16 cellular contexts compared by ENCODE assay signal in genomic region chr1:230609208-230609607, GRCh38. TPM values are rescaled to one million over a fixed set of nuclear protein-coding genes. Genes with fewer than 3 reads are reported as not detected.
DNase-seq lines count a peak whose midpoint lies in the region; ATAC-seq and TF ChIP-seq lines count a peak whose summit lies in the region.
"Had no signal": no experiment of that assay in that cellular context is flagged by ENCODE, and none has a peak within 500 bp of the region (broad histone marks: within the 10 kb centered on the region; RNA-seq: fewer than 3 reads in every experiment).

No MANE protein-coding gene starts in this region.

- peaks cover 17% of the 10 kb centered on the region for H3K4me1 Mint-ChIP-seq in type B pancreatic cell (ENCODE audit: unreplicated experiment)

- H4K20me1 ChIP-seq in OCI-LY3 (ENCODE audit: insufficient read depth, low read length): no peaks in the 10 kb centered on the region

- intact Hi-C loops in gastrocnemius medialis (cut with DNase I; ENCODE audit: low total_unique reads): no loop called here

- TF ChIP-seq POLR2A in gastrocnemius medialis (IDR thresholded peaks at IDR 0.05): no peak

- H3K36me3 ChIP-seq in OCI-LY3 (replicated peaks; ENCODE audit: low read depth, low read length) (no peaks in the 10 kb centered on the region), gastrocnemius medialis (no peaks in the 10 kb centered on the region)

- in situ Hi-C loops in gastrocnemius medialis (cut with MboI; ENCODE audit: low sequenced_read_pairs in 4 of 4): no loop called here

- peak overlapping the region; percentile 52 for H3K4me3 ChIP-seq in OCI-LY3 (ENCODE audit: low read length)
- no peak overlapping the region for H3K4me3 ChIP-seq in gastrocnemius medialis

- no peak overlapping the region for H3K27ac ChIP-seq in OCI-LY3 (ENCODE audit: low read length)
- no peak overlapping the region for H3K27ac ChIP-seq in gastrocnemius medialis
- H3K27ac ChIP-seq: C4-2B had no signal

- peak overlapping the region; percentile 69 for H3K4me2 ChIP-seq in OCI-LY3 (ENCODE audit: low read length)

- no peak for TF ChIP-seq CTCF in OCI-LY3 (IDR thresholded peaks at IDR 0.05; ENCODE audit: low read depth, low read length)
- TF ChIP-seq CTCF in type B pancreatic cell (conservative IDR thresholded peaks at IDR 0.05): no peak
- no peak for TF ChIP-seq CTCF in gastrocnemius medialis (IDR thresholded peaks at IDR 0.05 in 4 of 5, conservative IDR thresholded peaks at IDR 0.05 in 1 of 5)

- H2AFZ ChIP-seq in OCI-LY3 (ENCODE audit: low read depth, low read length): no peak overlapping the region

- no peak overlapping the region for H3K4me3 Mint-ChIP-seq in type B pancreatic cell
- H3K4me3 Mint-ChIP-seq: HFFc6 had no signal

- H3K79me2 ChIP-seq in OCI-LY3 (ENCODE audit: low read length): no peaks in the 10 kb centered on the region

- H3K4me1 ChIP-seq in OCI-LY3 (ENCODE audit: low read length): peaks cover 14% of the 10 kb centered on the region
- H3K4me1 ChIP-seq in gastrocnemius medialis: no peaks in the 10 kb centered on the region

- H3K27me3 ChIP-seq in OCI-LY3 (ENCODE audit: low read depth, low read length): peaks cover 14% of the 10 kb centered on the region
- no peaks in the 10 kb centered on the region for H3K27me3 ChIP-seq in gastrocnemius medialis

- 0 out of 2 replicates have a peak overlapping the region, but pooled peaks have one; percentile 3 for H3K9ac ChIP-seq in OCI-LY3 (ENCODE audit: low read length)

- no peaks in the 10 kb centered on the region for H3K27me3 Mint-ChIP-seq in type B pancreatic cell

- no peaks in the 10 kb centered on the region for H3K36me3 Mint-ChIP-seq in type B pancreatic cell

- peak overlapping the region; percentile 57 for H3K27ac Mint-ChIP-seq in type B pancreatic cell
- H3K27ac Mint-ChIP-seq: HFFc6 had no signal

- H3K9me3 ChIP-seq in OCI-LY3 (ENCODE audit: insufficient read depth, low read length): no peaks in the 10 kb centered on the region
- no peaks in the 10 kb centered on the region for H3K9me3 ChIP-seq in gastrocnemius medialis

- no peaks in the 10 kb centered on the region for H3K9me3 Mint-ChIP-seq in type B pancreatic cell
- H3K9me3 Mint-ChIP-seq: HFFc6 had no signal

- no peak for ATAC-seq in HG02678 (IDR thresholded peaks at IDR 0.05; ENCODE audit: unreplicated experiment)
- no peak for ATAC-seq in HG03439 (IDR thresholded peaks at IDR 0.05; ENCODE audit: unreplicated experiment)
- no peak for ATAC-seq in gastrocnemius medialis

- DNase-seq in NOMO-1 treated with DMSO at 0.1 percent for 48 hours (lab: John Stamatoyannopoulos, UW; ENCODE audit: unreplicated experiment) (peak; percentile 5), NOMO-1 treated with dmso at 0.1 percent for 144 hours (lab: John Stamatoyannopoulos, UW; ENCODE audit: unreplicated experiment) (no peak), medulla oblongata (ENCODE audit: extremely low spot score) (peak; percentile 63), type B pancreatic cell (ENCODE audit: extremely low spot score, unreplicated experiment) (no peak), gastrocnemius medialis (no peak)
- DNase-seq: DMS53, GOT3, HFFc6, IMR-90, NCI-H1092, NCI-H2107, NCI-H446 had no signal

RNA-seq across cellular contexts. Expression of gene COG2, which starts 33.1 kb away (rescaled TPM):
- total RNA-seq in type B pancreatic cell (ENCODE audit: low replicate concordance) (34.0 and 37.9 TPM in 2 replicates), gastrocnemius medialis (10 to 100 TPM; 21.5 to 46.5 (median 27.4) TPM)

Comparison
In these comparisons a context has a peak if more than half of its experiments do, and no peak if none do; other contexts are left out.
1. DNase-seq: peak in NOMO-1 treated with DMSO at 0.1 percent for 48 hours (single experiment) and medulla oblongata (single experiment); none in NOMO-1 treated with dmso at 0.1 percent for 144 hours (single experiment), type B pancreatic cell (single experiment) and gastrocnemius medialis (0 of 2).